Comparison of ENCODE assay signal across 9 cellular contexts in the genomic region with DNA sequence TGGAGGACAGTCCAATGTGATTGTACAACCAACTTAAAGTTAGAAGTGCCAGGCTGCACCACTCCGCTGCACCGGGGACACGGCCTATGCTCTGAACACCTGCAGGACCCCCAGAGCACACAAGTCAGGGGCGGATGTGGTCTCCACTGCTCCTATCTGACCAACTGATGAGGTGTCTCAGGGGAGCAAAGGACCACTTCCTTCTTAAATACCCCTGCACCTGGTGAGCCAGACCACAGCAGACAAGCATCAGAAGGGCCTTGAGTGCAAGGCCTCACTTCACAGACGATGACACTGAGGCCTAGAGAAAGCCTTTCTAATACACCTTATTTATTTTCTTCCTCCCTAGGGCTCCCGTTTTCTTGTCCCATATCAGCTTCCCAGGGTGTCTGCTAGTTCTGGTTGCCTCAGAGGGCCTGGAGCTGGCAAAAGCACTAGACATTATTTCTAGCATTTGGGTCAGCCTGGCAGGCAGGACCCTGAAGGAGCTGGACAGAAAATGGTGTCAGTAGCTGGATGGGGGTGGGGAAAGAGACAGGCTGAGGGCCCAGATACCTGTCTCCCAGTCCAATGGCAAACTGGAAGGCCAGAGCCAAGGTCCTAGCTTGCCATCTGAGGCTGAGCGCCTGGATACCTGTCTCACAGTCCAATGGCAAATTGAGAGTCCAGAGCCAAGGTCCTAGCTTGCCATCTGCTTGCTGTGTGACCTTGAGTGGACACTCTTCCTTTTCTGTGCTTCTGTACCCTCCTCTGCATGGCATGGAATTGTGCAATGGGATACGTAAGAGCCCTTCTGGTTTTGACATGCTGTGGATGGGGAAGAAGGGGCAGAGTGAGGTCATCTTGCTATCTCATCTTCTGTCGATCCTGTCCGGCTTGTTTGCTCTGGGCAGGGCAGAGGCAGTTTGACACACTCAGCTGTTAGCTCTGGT. TPM values are rescaled to one million over a fixed set of nuclear protein-coding genes. Genes with fewer than 3 reads are reported as not detected.
A peak's percentile ranks its signal among the peaks of the same experiment; 100 is the strongest.
DNase-seq lines count a peak whose midpoint lies in the region; ATAC-seq and TF ChIP-seq lines count a peak whose summit lies in the region.
"Had no signal": no experiment of that assay in that cellular context is flagged by ENCODE, and none has a peak within 500 bp of the region (broad histone marks: within the 10 kb centered on the region; RNA-seq: fewer than 3 reads in every experiment).

No MANE protein-coding gene starts in this region.

- intact Hi-C loops in mucosa of descending colon (cut with DNase I, micrococcal nuclease) = no loop called here

- H3K9me3 ChIP-seq in mucosa of descending colon = no peaks in the 10 kb centered on the region
- H3K9me3 ChIP-seq: thoracic aorta had no signal

- H3K4me1 ChIP-seq in mucosa of descending colon (ENCODE audit: low read depth) = peaks cover 11% of the 10 kb centered on the region

- TF ChIP-seq CTCF in mucosa of descending colon (IDR thresholded peaks at IDR 0.05) = no peak

- ATAC-seq in GM19455 (IDR thresholded peaks at IDR 0.05; ENCODE audit: unreplicated experiment) = peak; percentile 56
- peak; percentile 42 for ATAC-seq in HG03520 (IDR thresholded peaks at IDR 0.05; ENCODE audit: unreplicated experiment)
- ATAC-seq in mucosa of descending colon = peak; percentile 71

- H3K36me3 ChIP-seq in mucosa of descending colon (ENCODE audit: low read depth) = no peaks in the 10 kb centered on the region
- H3K36me3 ChIP-seq: thoracic aorta had no signal

- DNase-seq in ELF-1 (ENCODE audit: low read depth, low spot score) (peak; percentile 44), mucosa of descending colon (peak in 1 of 3 donors; percentile 80), NCI-H2029 (lab: John Stamatoyannopoulos, UW) (no peak), NCI-H2196 treated with DMSO at 0.1 percent for 48 hours (lab: John Stamatoyannopoulos, UW; ENCODE audit: unreplicated experiment) (no peak), iPS-NIHi11 (ENCODE audit: low spot score) (no peak)
- DNase-seq in activated gamma-delta T cell treated with anti-CD3 and anti-CD28 coated beads, Interleukin-2, amount 50 U/mL, for 16 hours (ENCODE audit: low read depth) = peak; percentile 22

- no peak overlapping the region for H3K4me3 ChIP-seq in mucosa of descending colon

RNA-seq across cellular contexts. Expression of a gene that starts 9.0 kb away (rescaled TPM):
- total RNA-seq in mucosa of descending colon = 100 to 1,000 TPM in 1 of 3 donors, 10 to 100 TPM in 1, 1 to 10 TPM in 1; 8.8 to 190 (median 23.4) TPM

RNA-seq across cellular contexts. Expression of a gene that starts 38.1 kb away (rescaled TPM):
- total RNA-seq in mucosa of descending colon = 10 to 100 TPM; 22.0 to 32.1 (median 30.9) TPM

RNA-seq across cellular contexts. Expression of a gene that starts 57.3 kb away (rescaled TPM):
- 100 to 1,000 TPM in 1 of 3 donors, 10 to 100 TPM in 2; 21.4 to 180 (median 68.0) TPM for total RNA-seq in mucosa of descending colon

Comparison
In these comparisons a context has a peak if more than half of its experiments do, and no peak if none do; other contexts are left out.
1. DNase-seq: peak in ELF-1 (single experiment) and activated gamma-delta T cell treated with anti-CD3 and anti-CD28 coated beads, Interleukin-2, amount 50 U/mL, for 16 hours (single experiment); none in NCI-H2029 (single experiment), NCI-H2196 treated with DMSO at 0.1 percent for 48 hours (single experiment) and iPS-NIHi11 (single experiment).
2. Peak in every context shown above with its lines, with median percentiles within 50 percentile points of each other: ATAC-seq.